In genomic region chr20:37007898-37008649, GRCh38 we compare ENCODE assay signal across 8 cellular contexts. TPM values are rescaled to one million over a fixed set of nuclear protein-coding genes. Genes with fewer than 3 reads are reported as not detected.
DNase-seq lines count a peak whose midpoint lies in the region; TF ChIP-seq lines count a peak whose summit lies in the region.

No MANE protein-coding gene starts in this region.

- peak; percentile 53 for TF ChIP-seq CTCF in choroid plexus epithelial cell (conservative IDR thresholded peaks at IDR 0.05; ENCODE audit: low read depth, low read length)

- no peaks in the 10 kb centered on the region for H3K27me3 Mint-ChIP-seq in activated CD4-positive, alpha-beta memory T cell treated with anti-CD3 and anti-CD28 coated beads, Interleukin-2, amount 10 ng/mL, durations not matched to agents 7 days and 5 days
- no peaks in the 10 kb centered on the region for H3K27me3 Mint-ChIP-seq in activated CD4-positive, alpha-beta memory T cell treated with anti-CD3 and anti-CD28 coated beads for 36 hours

- H3K4me3 ChIP-seq in choroid plexus epithelial cell (ENCODE audit: low read depth, low read length), result no peak overlapping the region

- peaks cover 19% of the 10 kb centered on the region for H3K4me1 Mint-ChIP-seq in activated CD4-positive, alpha-beta memory T cell treated with anti-CD3 and anti-CD28 coated beads, Interleukin-2, amount 10 ng/mL, durations not matched to agents 7 days and 5 days
- H3K4me1 Mint-ChIP-seq in activated CD4-positive, alpha-beta memory T cell treated with anti-CD3 and anti-CD28 coated beads for 36 hours (ENCODE audit: low read depth), result peaks cover 14% of the 10 kb centered on the region

- POLR2A ChIA-PET in activated CD4-positive, alpha-beta memory T cell treated with anti-CD3 and anti-CD28 coated beads, Interleukin-2, amount 10 ng/mL, durations not matched to agents 7 days and 5 days (lab: Charles Lee), result interaction anchor here (0.6 to 2.5 kb wide), 7 partner anchors 9 to 87 kb away, joined by 3 to 13 read pairs (median 3); partner anchors contain the start of gene RBL1
- POLR2A ChIA-PET in activated CD4-positive, alpha-beta memory T cell treated with anti-CD3 and anti-CD28 coated beads for 36 hours (lab: Charles Lee), result interaction anchor here (1.2 to 1.3 kb wide), 2 partner anchors 17 to 88 kb away, joined by 3 read pairs; partner anchors contain the start of gene RBL1

- no peak overlapping the region for H3K4me3 Mint-ChIP-seq in activated CD4-positive, alpha-beta memory T cell treated with anti-CD3 and anti-CD28 coated beads, Interleukin-2, amount 10 ng/mL, durations not matched to agents 7 days and 5 days
- no peak overlapping the region for H3K4me3 Mint-ChIP-seq in activated CD4-positive, alpha-beta memory T cell treated with anti-CD3 and anti-CD28 coated beads for 36 hours

- peak overlapping the region; percentile 75 for H3K27ac Mint-ChIP-seq in activated CD4-positive, alpha-beta memory T cell treated with anti-CD3 and anti-CD28 coated beads, Interleukin-2, amount 10 ng/mL, durations not matched to agents 7 days and 5 days
- H3K27ac Mint-ChIP-seq in activated CD4-positive, alpha-beta memory T cell treated with anti-CD3 and anti-CD28 coated beads for 36 hours, result no peak overlapping the region

- peaks cover 40% of the 10 kb centered on the region for H3K36me3 Mint-ChIP-seq in activated CD4-positive, alpha-beta memory T cell treated with anti-CD3 and anti-CD28 coated beads, Interleukin-2, amount 10 ng/mL, durations not matched to agents 7 days and 5 days (ENCODE audit: low read depth)
- H3K36me3 Mint-ChIP-seq in activated CD4-positive, alpha-beta memory T cell treated with anti-CD3 and anti-CD28 coated beads for 36 hours, result peaks cover 28% of the 10 kb centered on the region

- CTCF ChIA-PET in activated CD4-positive, alpha-beta memory T cell treated with anti-CD3 and anti-CD28 coated beads, Interleukin-2, amount 10 ng/mL, durations not matched to agents 7 days and 5 days (lab: Charles Lee), result interaction anchor here (0.6 to 2.0 kb wide), 25 partner anchors 10 to 190 kb away, joined by 3 to 17 read pairs (median 4); partner anchors contain the start of gene RBL1
- CTCF ChIA-PET in activated CD4-positive, alpha-beta memory T cell treated with anti-CD3 and anti-CD28 coated beads for 36 hours (lab: Charles Lee), result interaction anchor here (0.6 to 2.0 kb wide), 9 partner anchors 17 to 280 kb away, joined by 3 to 5 read pairs (median 3); partner anchors contain the start of gene RBL1

- no peaks in the 10 kb centered on the region for H3K9me3 Mint-ChIP-seq in activated CD4-positive, alpha-beta memory T cell treated with anti-CD3 and anti-CD28 coated beads, Interleukin-2, amount 10 ng/mL, durations not matched to agents 7 days and 5 days
- no peaks in the 10 kb centered on the region for H3K9me3 Mint-ChIP-seq in activated CD4-positive, alpha-beta memory T cell treated with anti-CD3 and anti-CD28 coated beads for 36 hours

- DNase-seq in activated CD4-positive, alpha-beta memory T cell treated with anti-CD3 and anti-CD28 coated beads, Interleukin-2, amount 10 ng/mL, durations not matched to agents 7 days and 5 days, result peak; percentile 24
- DNase-seq in activated CD4-positive, alpha-beta memory T cell treated with anti-CD3 and anti-CD28 coated beads for 36 hours, result no peak
- DNase-seq in NOMO-1 (lab: John Stamatoyannopoulos, UW; ENCODE audit: unreplicated experiment in 2 of 2) (peak; percentile 46 to 81), choroid plexus epithelial cell (ENCODE audit: low read depth) (peak; percentile 83), non-pigmented ciliary epithelial cell (ENCODE audit: low read depth) (peak; percentile 23), NCI-H2029 (lab: John Stamatoyannopoulos, UW) (no peak), EL (no peak), mesenteric fat pad (ENCODE audit: low spot score) (no peak)

- intact Hi-C loops in activated CD4-positive, alpha-beta memory T cell treated with anti-CD3 and anti-CD28 coated beads for 36 hours (cut with micrococcal nuclease), result no loop called here

RNA-seq across cellular contexts. Expression of gene SAMHD1, which starts 56.6 kb away (rescaled TPM):
- 100 to 1,000 TPM; 272 TPM for total RNA-seq in activated CD4-positive, alpha-beta memory T cell treated with anti-CD3 and anti-CD28 coated beads, Interleukin-2, amount 10 ng/mL, durations not matched to agents 7 days and 5 days
- 10 to 100 TPM; 50.4 to 57.7 TPM for total RNA-seq in activated CD4-positive, alpha-beta memory T cell treated with anti-CD3 and anti-CD28 coated beads for 36 hours
- total RNA-seq in mesenteric fat pad, result 280 TPM

Comparison
In these comparisons a context has a peak if more than half of its experiments do, and no peak if none do; other contexts are left out.
1. DNase-seq: peak in activated CD4-positive, alpha-beta memory T cell treated with anti-CD3 and anti-CD28 coated beads, Interleukin-2, amount 10 ng/mL, durations not matched to agents 7 days and 5 days (single experiment), NOMO-1 (2 of 2), choroid plexus epithelial cell (single experiment) and non-pigmented ciliary epithelial cell (single experiment); none in activated CD4-positive, alpha-beta memory T cell treated with anti-CD3 and anti-CD28 coated beads for 36 hours (single experiment), NCI-H2029 (single experiment), EL (single experiment) and mesenteric fat pad (single experiment).